ENCODE assay signal across 9 cellular contexts in the genomic region with DNA sequence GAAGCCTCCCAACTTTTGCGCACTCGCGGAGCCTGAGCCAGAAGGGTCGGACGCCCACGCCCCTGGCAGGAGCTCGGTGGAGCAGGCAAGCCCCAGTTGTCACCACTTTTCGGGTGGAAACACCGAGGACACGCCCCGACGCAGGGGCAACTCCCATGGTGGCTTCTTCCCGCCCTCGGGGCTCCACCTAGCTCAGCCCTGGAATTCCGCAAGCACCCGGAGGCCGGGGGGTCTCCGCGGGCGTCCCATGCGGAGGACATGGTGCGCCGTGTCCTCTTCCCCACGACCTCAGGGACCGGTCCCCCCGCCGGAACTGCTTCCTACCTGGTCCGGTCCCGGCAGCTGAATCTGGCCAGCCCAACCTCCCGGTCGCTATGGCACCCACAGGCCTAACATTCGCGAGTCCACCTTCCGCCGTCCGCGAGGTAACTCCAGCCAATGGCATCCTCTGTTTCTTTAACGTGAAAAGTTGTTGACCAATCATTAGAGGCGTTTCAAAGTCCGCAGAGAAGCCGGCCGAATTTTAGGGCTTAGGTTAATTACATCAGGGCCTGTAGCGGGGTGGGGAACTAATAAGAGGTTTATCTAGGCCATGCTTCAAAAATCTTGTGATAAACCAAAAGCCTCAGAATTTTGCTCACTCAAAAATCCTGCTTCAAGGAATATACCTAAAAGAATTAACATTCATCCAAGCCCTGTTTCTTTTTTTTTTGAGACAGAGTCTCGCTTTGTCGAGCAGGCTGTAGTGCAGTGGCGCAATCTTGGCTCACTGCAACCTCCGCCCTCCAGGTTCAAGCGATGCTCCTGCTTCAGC. TPM values are rescaled to one million over a fixed set of nuclear protein-coding genes. Genes with fewer than 3 reads are reported as not detected.
DNase-seq lines count a peak whose midpoint lies in the region; ATAC-seq and TF ChIP-seq lines count a peak whose summit lies in the region.
"Had no signal": no experiment of that assay in that cellular context is flagged by ENCODE, and none has a peak within 500 bp of the region (broad histone marks: within the 10 kb centered on the region; RNA-seq: fewer than 3 reads in every experiment).

STPG1 (minus strand) TSS at position 433 of the 814 bp plus-strand sequence. CDS start 12,394 bp downstream, outside the sequence.

- peak; percentile 45 for ATAC-seq in HG03066 (IDR thresholded peaks at IDR 0.05; ENCODE audit: low read depth, unreplicated experiment)
- no peak for ATAC-seq in GM19397 (IDR thresholded peaks at IDR 0.05; ENCODE audit: unreplicated experiment)

- TF ChIP-seq CTCF in liver (IDR thresholded peaks at IDR 0.05; ENCODE audit: low read depth, low read length, missing input control): no peak

- peaks cover 9% of the 10 kb centered on the region for H3K36me3 Mint-ChIP-seq in activated CD4-positive, alpha-beta memory T cell treated with anti-CD3 and anti-CD28 coated beads, Interleukin-2, amount 10 ng/mL, durations not matched to agents 7 days and 5 days (ENCODE audit: low read depth)

- POLR2A ChIA-PET in activated CD4-positive, alpha-beta memory T cell treated with anti-CD3 and anti-CD28 coated beads, Interleukin-2, amount 10 ng/mL, durations not matched to agents 7 days and 5 days (lab: Charles Lee): interaction anchor here (0.8 to 8.2 kb wide), 12 partner anchors 9 to 141 kb away, joined by 3 to 95 read pairs (median 4); partner anchors contain the start of gene RCAN3

- peak within 1 kb of the TSS; percentile 84 for H3K4me3 Mint-ChIP-seq in activated CD4-positive, alpha-beta memory T cell treated with anti-CD3 and anti-CD28 coated beads, Interleukin-2, amount 10 ng/mL, durations not matched to agents 7 days and 5 days

- TF ChIP-seq RAD21 in liver (IDR thresholded peaks at IDR 0.05): peak in 1 of 2 donors; percentile 4

- H3K27me3 ChIP-seq in ectodermal cell (ENCODE audit: control insufficient read depth, insufficient read depth, low read length, poor library complexity, severe bottlenecking): no peaks in the 10 kb centered on the region
- no peaks in the 10 kb centered on the region for H3K27me3 ChIP-seq in liver (ENCODE audit: control insufficient read depth in 4 of 4, insufficient read depth in 4 of 4, low read length in 3 of 4)

- 9% methylated on average over 48 of the region's 48 CpGs for WGBS in ectodermal cell, 2 experiments
- WGBS in liver: 3% methylated on average over 48 of the region's 48 CpGs

- peaks cover 48% of the 10 kb centered on the region for H3K4me1 Mint-ChIP-seq in activated CD4-positive, alpha-beta memory T cell treated with anti-CD3 and anti-CD28 coated beads, Interleukin-2, amount 10 ng/mL, durations not matched to agents 7 days and 5 days

- no peak within 1 kb of the TSS for H3K27ac ChIP-seq in ectodermal cell (ENCODE audit: insufficient read depth, low read depth, low read length, poor library complexity, severe bottlenecking)
- H3K27ac ChIP-seq in liver (ENCODE audit: low read depth in 1 of 2, low read length in 2 of 2): peak within 1 kb of the TSS in 1 of 2 donors; percentile 5
- H3K27ac ChIP-seq: SK-N-MC had no signal

- H3K4me3 ChIP-seq in ectodermal cell (ENCODE audit: insufficient read depth, low read depth, low read length) (peak within 1 kb of the TSS; percentile 64), liver (ENCODE audit: low read depth in 1 of 3, low read length in 3 of 3) (peak within 1 kb of the TSS; percentile 51 to 90 (median 76))

- CTCF ChIA-PET in activated CD4-positive, alpha-beta memory T cell treated with anti-CD3 and anti-CD28 coated beads, Interleukin-2, amount 10 ng/mL, durations not matched to agents 7 days and 5 days (lab: Charles Lee): interaction anchor here (0.6 to 7.0 kb wide), 20 partner anchors 9 to 263 kb away, joined by 3 to 89 read pairs (median 6); partner anchors contain the start of gene RCAN3

- no peaks in the 10 kb centered on the region for H3K9me3 ChIP-seq in ectodermal cell (ENCODE audit: control insufficient read depth, low read length)
- H3K9me3 ChIP-seq in liver (ENCODE audit: control insufficient read depth in 4 of 4, low read length in 3 of 4): no peaks in the 10 kb centered on the region

- H3K9me3 Mint-ChIP-seq in activated CD4-positive, alpha-beta memory T cell treated with anti-CD3 and anti-CD28 coated beads, Interleukin-2, amount 10 ng/mL, durations not matched to agents 7 days and 5 days: no peaks in the 10 kb centered on the region

- peak within 1 kb of the TSS; percentile 8 to 50 for H3K9ac ChIP-seq in liver (ENCODE audit: low read depth in 1 of 2, low read length in 2 of 2)

- peak within 1 kb of the TSS; percentile 64 for H3K27ac Mint-ChIP-seq in activated CD4-positive, alpha-beta memory T cell treated with anti-CD3 and anti-CD28 coated beads, Interleukin-2, amount 10 ng/mL, durations not matched to agents 7 days and 5 days

- peak; percentile 90 for DNase-seq in CMK (ENCODE audit: low read depth)
- peak; percentile 76 for DNase-seq in NCI-H774 (lab: John Stamatoyannopoulos, UW)
- DNase-seq in activated CD4-positive, alpha-beta memory T cell treated with anti-CD3 and anti-CD28 coated beads, Interleukin-2, amount 10 ng/mL, durations not matched to agents 7 days and 5 days: peak; percentile 86
- peak; percentile 70 for DNase-seq in stimulated activated CD4-positive, alpha-beta T cell treated with anti-CD3 and anti-CD28 coated beads, Interleukin-4, amount 100 ng/mL, for 1 hour

- H3K36me3 ChIP-seq in ectodermal cell (ENCODE audit: control insufficient read depth, insufficient read depth, low read length) (no peaks in the 10 kb centered on the region), liver (ENCODE audit: control insufficient read depth in 4 of 4, insufficient read depth in 3 of 4, low read depth in 1 of 4, low read length in 3 of 4) (no peaks in the 10 kb centered on the region)

- H3K4me1 ChIP-seq in ectodermal cell (ENCODE audit: control insufficient read depth, insufficient read depth, low read length): no peaks in the 10 kb centered on the region
- peaks cover 3 to 25% (median 19%) of the 10 kb centered on the region in 4 donors for H3K4me1 ChIP-seq in liver (ENCODE audit: control insufficient read depth in 4 of 4, insufficient read depth in 4 of 4, low read length in 3 of 4)

- no peaks in the 10 kb centered on the region for H3K27me3 Mint-ChIP-seq in activated CD4-positive, alpha-beta memory T cell treated with anti-CD3 and anti-CD28 coated beads, Interleukin-2, amount 10 ng/mL, durations not matched to agents 7 days and 5 days

TF ChIP-seq in liver, 16 proteins besides CTCF, POLR2A, EP300 and RAD21:
- peak; percentile 97 for TF ChIP-seq SP1 (IDR thresholded peaks at IDR 0.05)
- no peak for TF ChIP-seq HNF4G (IDR thresholded peaks at IDR 0.05)
- peak; percentile 45 to 65 for TF ChIP-seq RXRA (IDR thresholded peaks at IDR 0.05)
- peak; percentile 37 for TF ChIP-seq ZBTB33 (IDR thresholded peaks at IDR 0.05)
- no peak for TF ChIP-seq MAX (IDR thresholded peaks at IDR 0.05)
- TF ChIP-seq TAF1 (conservative IDR thresholded peaks at IDR 0.05): no peak
- no peak for TF ChIP-seq JUND (IDR thresholded peaks at IDR 0.05)
- TF ChIP-seq GABPA (IDR thresholded peaks at IDR 0.05 in 1 of 2, conservative IDR thresholded peaks at IDR 0.05 in 1 of 2): peak in 1 of 2 donors; percentile 33
- TF ChIP-seq YY1 (IDR thresholded peaks at IDR 0.05): peak; percentile 75
- TF ChIP-seq FOXA1 (IDR thresholded peaks at IDR 0.05): no peak
- peak in 1 of 2 donors; percentile 50 for TF ChIP-seq HNF4A (conservative IDR thresholded peaks at IDR 0.05)

RNA-seq across cellular contexts. Expression of gene STPG1, which starts in this region (rescaled TPM):
- total RNA-seq in activated CD4-positive, alpha-beta memory T cell treated with anti-CD3 and anti-CD28 coated beads, Interleukin-2, amount 10 ng/mL, durations not matched to agents 7 days and 5 days: 1 to 10 TPM; 9.1 to 9.5 TPM
- 15.6 TPM for polyA plus RNA-seq in ectodermal cell (2013, experiment 1 of 4)
- polyA plus RNA-seq in ectodermal cell (2013, experiment 2 of 4): 15.3 TPM
- polyA plus RNA-seq in ectodermal cell (2013, experiment 3 of 4): 12.0 TPM
- polyA plus RNA-seq in ectodermal cell (2013, experiment 4 of 4): 13.3 TPM
- 1 to 10 TPM in 1 of 2 donors, under 1 TPM in 1; 0.92 to 2.9 TPM for total RNA-seq in liver
- 1 to 10 TPM in 1 of 2 donors, under 1 TPM in 1; 0.93 to 1.2 TPM for polyA plus RNA-seq in liver
